Comparison of ENCODE assay signal across 24 cellular contexts in the genomic region with DNA sequence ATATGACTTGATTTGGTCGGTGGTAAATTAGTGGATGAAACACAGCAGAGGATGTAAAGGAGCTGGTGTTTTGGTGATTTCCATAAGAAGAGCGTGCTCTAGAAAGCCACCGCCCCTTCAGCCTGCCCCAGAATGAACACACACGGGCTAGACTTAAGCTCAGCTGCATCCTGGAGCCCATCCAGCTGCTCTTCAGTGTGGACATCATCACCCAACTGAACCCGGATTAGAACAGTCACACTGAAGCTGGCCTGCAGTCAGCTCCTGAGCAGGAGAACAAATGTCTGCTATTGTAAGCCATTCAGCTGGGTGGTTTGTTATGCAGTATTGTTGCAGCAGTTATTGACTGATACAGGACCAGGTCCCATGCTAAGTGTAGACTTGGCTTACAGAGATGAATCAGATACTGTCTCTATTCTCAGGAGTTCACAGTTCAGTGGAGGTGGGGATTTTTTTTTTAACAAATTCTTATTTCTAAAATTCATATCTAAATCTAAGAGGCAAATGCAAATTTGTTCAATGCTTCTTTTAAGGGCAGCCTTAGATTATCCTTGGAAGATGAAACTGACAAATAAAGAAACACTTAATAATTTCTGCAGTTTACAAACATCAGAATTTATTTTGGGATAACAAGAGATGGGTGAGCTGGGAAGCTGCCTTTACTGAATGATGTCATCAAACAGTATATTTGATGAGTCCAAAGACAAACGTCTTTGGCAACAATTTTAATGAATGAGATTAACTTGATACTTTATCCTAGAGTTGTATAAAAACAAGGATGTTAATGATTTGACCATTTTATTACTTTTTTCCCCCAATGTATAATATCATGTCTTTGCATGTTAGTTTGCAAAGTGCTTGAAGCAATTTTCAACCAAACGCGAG.
"Had no signal": no experiment of that assay in that cellular context is flagged by ENCODE, and none has a peak within 500 bp of the region (broad histone marks: within the 10 kb centered on the region; RNA-seq: fewer than 3 reads in every experiment).

No MANE protein-coding gene starts in this region.

- H3K9me3 ChIP-seq: mucosa of descending colon, pancreas, suprapubic skin, transverse colon, uterus had no signal

- H3K27me3 ChIP-seq: gastroesophageal sphincter, pancreas, suprapubic skin, transverse colon, uterus had no signal

- H3K36me3 ChIP-seq: gastroesophageal sphincter, pancreas, stomach, suprapubic skin, transverse colon, uterus had no signal

- ATAC-seq: gastroesophageal sphincter; mucosa of descending colon; pancreas; sciatic nerve; stimulated activated effector memory CD8-positive, alpha-beta T cell treated with anti-CD3 and anti-CD28 coated beads, Interleukin-12 subunit alpha, Interleukin-12 subunit beta, amount 100 ng/mL, for 72 hours; WTC11 had no signal

- H3K4me3 ChIP-seq: gastroesophageal sphincter, mucosa of descending colon, pancreas, stomach, suprapubic skin, transverse colon, uterus had no signal

- H3K4me1 ChIP-seq: pancreas, stomach, transverse colon, uterus had no signal

- DNase-seq: activated CD8-positive, alpha-beta memory T cell treated with anti-CD3 and anti-CD28 coated beads, Interleukin-2, amount 50 U/mL, for 4 hours; activated naive CD4-positive, alpha-beta T cell treated with Interleukin-2 at 50 U/mL for 16 hours; activated naive CD8-positive, alpha-beta T cell treated with anti-CD3 and anti-CD28 coated beads, Interleukin-2, amount 10 ng/mL, durations not matched to agents 7 days and 5 days; activated T-cell treated with anti-CD3 and anti-CD28 coated beads, Interleukin-2, amount 50 U/mL, for 48 hours; amniotic stem cell; cerebellar nuclear complex; cortex of kidney; hypothalamus; mesendoderm; mucosa of descending colon; nephron progenitor cell; pancreas; small intestine; stimulated activated CD4-positive, alpha-beta T cell treated with anti-CD3 and anti-CD28 coated beads, Interleukin-2, amount 100 ng/mL, for 24 hours; stomach; T-helper 9 cell; transverse colon; uterus had no signal

- H3K27ac ChIP-seq: epithelial cell of prostate, gastroesophageal sphincter, pancreas, stomach, suprapubic skin, transverse colon, uterus had no signal
